In genomic region chr1:186271032-186271431, GRCh38 we compare ENCODE assay signal across 17 cellular contexts. TPM values are rescaled to one million over a fixed set of nuclear protein-coding genes. Genes with fewer than 3 reads are reported as not detected.
DNase-seq lines count a peak whose midpoint lies in the region; ATAC-seq, FAIRE-seq and TF ChIP-seq lines count a peak whose summit lies in the region.
"Had no signal": no experiment of that assay in that cellular context is flagged by ENCODE, and none has a peak within 500 bp of the region (broad histone marks: within the 10 kb centered on the region; RNA-seq: fewer than 3 reads in every experiment).

No MANE protein-coding gene starts in this region.

- H2AFZ ChIP-seq in K562 (ENCODE audit: low read depth, low read length), result no peak overlapping the region

- FAIRE-seq in A549 (lab: Jason Lieb, UNC) (no peak), D721Med (lab: Jason Lieb, UNC) (peak; percentile 68), K562 (lab: Jason Lieb, UNC) (no peak)
- FAIRE-seq: GM12891, GM19239 had no signal

- no peaks in the 10 kb centered on the region for H3K4me1 ChIP-seq in A549
- H3K4me1 ChIP-seq in K562 (replicated peaks in 1 of 2; ENCODE audit: control insufficient read depth in 2 of 2, insufficient read depth in 2 of 2, low read length in 2 of 2), result no peaks in the 10 kb centered on the region
- H3K4me1 ChIP-seq: BE2C, BLaER1 had no signal

- POLR2A ChIA-PET in A549 (lab: Yijun Ruan, JAX), result no interaction called here
- POLR2A ChIA-PET in K562 (lab: Yijun Ruan, JAX), result no interaction called here

- TF ChIP-seq POLR2A in A549 (IDR thresholded peaks at IDR 0.05; ENCODE audit: low read length) (no peak), K562 (conservative IDR thresholded peaks at IDR 0.05) (no peak)

- H3K27me3 ChIP-seq in K562 (ENCODE audit: control insufficient read depth in 2 of 2, insufficient read depth in 2 of 2, low read length in 2 of 2) (no peaks in the 10 kb centered on the region), dorsolateral prefrontal cortex (peaks cover 0 to 3% (median 0%) of the 10 kb centered on the region in 45 donors)
- H3K27me3 ChIP-seq: BE2C, BLaER1 had no signal

- no peaks in the 10 kb centered on the region for H4K20me1 ChIP-seq in K562 (replicated peaks; ENCODE audit: control insufficient read depth, insufficient read depth, low read length)
- H4K20me1 ChIP-seq: BLaER1 had no signal

- CTCF ChIA-PET in A549 (lab: Yijun Ruan, JAX) (interaction anchor here (1.3 kb wide), 1 partner anchor 31 kb away, joined by 3 read pairs; no protein-coding TSS in a partner anchor), K562 (lab: Yijun Ruan, JAX; ENCODE audit: low intra/inter-chr PET ratio) (no interaction called here)

- no peaks in the 10 kb centered on the region for H3K79me2 ChIP-seq in K562 (ENCODE audit: control insufficient read depth, insufficient read depth, low read length)

- H3K9ac ChIP-seq in K562 (ENCODE audit: insufficient read depth in 1 of 2, low read depth in 2 of 2, low read length in 2 of 2), result no peak overlapping the region
- H3K9ac ChIP-seq: BLaER1 had no signal

- H3K9me3 ChIP-seq in A549 (no peaks in the 10 kb centered on the region), K562 (replicated peaks; ENCODE audit: control insufficient read depth, insufficient read depth, low read depth, low read length) (no peaks in the 10 kb centered on the region)
- H3K9me3 ChIP-seq: BE2C, BLaER1 had no signal

- H3K9me1 ChIP-seq in K562 (ENCODE audit: control insufficient read depth, insufficient read depth, low read length), result no peaks in the 10 kb centered on the region

- H3K4me2 ChIP-seq in A549 (no peak overlapping the region), K562 (ENCODE audit: insufficient read depth, low read length) (no peak overlapping the region)
- H3K4me2 ChIP-seq: BLaER1 had no signal

- intact Hi-C loops in K562 (cut with micrococcal nuclease) (no loop called here), dorsolateral prefrontal cortex (cut with DNase I) (no loop called here)

- TF ChIP-seq RAD21 in A549 (conservative IDR thresholded peaks at IDR 0.05 in 1 of 2, IDR thresholded peaks at IDR 0.05 in 1 of 2) (no peak), K562 (CRISPR knock-in tag; conservative IDR thresholded peaks at IDR 0.05 in 1 of 2, IDR thresholded peaks at IDR 0.05 in 1 of 2) (no peak)

- no peak for TF ChIP-seq CTCF in A549 (IDR thresholded peaks at IDR 0.05)
- no peak for TF ChIP-seq CTCF in D721Med (IDR thresholded peaks at IDR 0.05; ENCODE audit: insufficient read depth, missing control alignments)
- TF ChIP-seq CTCF in K562 (IDR thresholded peaks at IDR 0.05 in 2 of 3, conservative IDR thresholded peaks at IDR 0.05 in 1 of 3; ENCODE audit: insufficient read depth in 2 of 3, low read depth in 1 of 3, low read length in 3 of 3), result no peak
- no peak for TF ChIP-seq CTCF in dorsolateral prefrontal cortex (IDR thresholded peaks at IDR 0.05 in 54 of 56, conservative IDR thresholded peaks at IDR 0.05 in 2 of 56; ENCODE audit: low read depth in 1 of 56, partially characterized antibody in 56 of 56)

- in situ Hi-C loops in K562 (cut with MboI), result no loop called here

- TF ChIP-seq EP300 in A549 (IDR thresholded peaks at IDR 0.05) (no peak), K562 (IDR thresholded peaks at IDR 0.05; ENCODE audit: low read length) (no peak)

- no peaks in the 10 kb centered on the region for H3K36me3 ChIP-seq in K562 (ENCODE audit: control insufficient read depth, insufficient read depth, low read length)
- H3K36me3 ChIP-seq: BE2C, BLaER1 had no signal

- H3K27ac ChIP-seq in A549 (no peak overlapping the region), K562 (ENCODE audit: extremely low read depth, low read depth, low read length) (no peak overlapping the region), dorsolateral prefrontal cortex (no peak overlapping the region)
- H3K27ac ChIP-seq: BLaER1 had no signal

- WGBS in A549 (ENCODE audit: missing lambda C conversion rate), result 44% methylated on average over 6 of the region's 6 CpGs
- 4% methylated on average over 6 of the region's 6 CpGs for WGBS in K562 (ENCODE audit: insufficient coverage, low coverage, missing lambda C conversion rate)

- DNase-seq in A549 (ENCODE audit: low read depth in 1 of 2, low spot score in 1 of 2) (no peak), D721Med (ENCODE audit: insufficient read length, low spot score) (no peak), K562 (ENCODE audit: extremely low read depth in 1 of 4, low spot score in 3 of 4) (no peak), AG08395 (ENCODE audit: low spot score) (no peak), dorsolateral prefrontal cortex (no peak)
- DNase-seq: 8988T; BE2C; C1 segment of cervical spinal cord; CD4-positive, CD25-positive, alpha-beta regulatory T cell; CD8-positive, alpha-beta memory T cell; COR-L47; DMS79 treated with DMSO at 0.1 percent for 48 hours; GF-D8 had no signal

- H3K4me3 ChIP-seq in A549 (no peak overlapping the region), K562 (no peak overlapping the region), dorsolateral prefrontal cortex (no peak overlapping the region)
- H3K4me3 ChIP-seq: BLaER1 had no signal

- no TSS peak for BruUV-seq in K562 (replicated peaks; lab: Mats Ljungman, UMichigan)

- ATAC-seq in A549 (no peak), K562 (no peak)

TF ChIP-seq in A549, 52 proteins besides CTCF, POLR2A, EP300 and RAD21:
- peak; percentile 82 for TF ChIP-seq MAFK (IDR thresholded peaks at IDR 0.05; ENCODE audit: partially characterized antibody)
- no peak for TF ChIP-seq NPAS2 (CRISPR knock-in tag; IDR thresholded peaks at IDR 0.05; ENCODE audit: borderline replicate concordance)

TF ChIP-seq in K562, 482 proteins besides CTCF, POLR2A, EP300 and RAD21:
- TF ChIP-seq, protein P1, sequence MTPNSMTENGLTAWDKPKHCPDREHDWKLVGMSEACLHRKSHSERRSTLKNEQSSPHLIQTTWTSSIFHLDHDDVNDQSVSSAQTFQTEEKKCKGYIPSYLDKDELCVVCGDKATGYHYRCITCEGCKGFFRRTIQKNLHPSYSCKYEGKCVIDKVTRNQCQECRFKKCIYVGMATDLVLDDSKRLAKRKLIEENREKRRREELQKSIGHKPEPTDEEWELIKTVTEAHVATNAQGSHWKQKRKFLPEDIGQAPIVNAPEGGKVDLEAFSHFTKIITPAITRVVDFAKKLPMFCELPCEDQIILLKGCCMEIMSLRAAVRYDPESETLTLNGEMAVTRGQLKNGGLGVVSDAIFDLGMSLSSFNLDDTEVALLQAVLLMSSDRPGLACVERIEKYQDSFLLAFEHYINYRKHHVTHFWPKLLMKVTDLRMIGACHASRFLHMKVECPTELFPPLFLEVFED (CRISPR knock-in tag; conservative IDR thresholded peaks at IDR 0.05), result no peak
- TF ChIP-seq MAFG (tag; conservative IDR thresholded peaks at IDR 0.05) (peak; percentile 59), MAFF (IDR thresholded peaks at IDR 0.05; ENCODE audit: low read length) (peak; percentile 53), ZNF316 (IDR thresholded peaks at IDR 0.05) (peak; percentile 86), NFXL1 (CRISPR knock-in tag; IDR thresholded peaks at IDR 0.05) (no peak), ZNF146 (CRISPR knock-in tag; IDR thresholded peaks at IDR 0.05; ENCODE audit: unreplicated experiment) (peak; percentile 40), C11orf30 (IDR thresholded peaks at IDR 0.05; ENCODE audit: low read depth) (peak; percentile 72), MAFK (IDR thresholded peaks at IDR 0.05; ENCODE audit: low read length) (peak; percentile 45; the same call in 1 of the 2 replicates)
TF ChIP-seq in K562: peak in this region for 6.

RNA-seq across cellular contexts. Expression of gene PRG4, which starts 25.0 kb away (rescaled TPM):
- 0.72 and 1.5 TPM in 2 replicates for polyA plus RNA-seq in A549 (2011; rRNA removed)
- 0.03 TPM in 2 replicates for polyA plus RNA-seq in A549 (2012; cell fraction: cytosol; rRNA removed)
- polyA plus RNA-seq in A549 (2012; cell fraction: nucleus; rRNA removed), result 0.01 and 0.09 TPM in 2 replicates
- polyA plus RNA-seq in A549 (2017; fragmentation: RNase III; extraction: RNeasy Plus Mini Kit Qiagen cat#74134 plus additional on column Dnase treatment), result 0.09 to 0.26 TPM (median 0.26 TPM) in 3 replicates
- polyA minus RNA-seq in A549 (2011; rRNA and poly(A)+ RNA removed), result 0.24 and 0.29 TPM in 2 replicates
- not detected in 2 replicates for total RNA-seq in K562 (2011; cell fraction: chromatin; rRNA removed; ENCODE audit: low replicate concordance)
- total RNA-seq in K562 (2011; cell fraction: nucleolus; rRNA removed), result not detected in 2 replicates
- total RNA-seq in K562 (2011; cell fraction: nucleoplasm; rRNA removed), result not detected in 2 replicates
- not detected in 2 replicates for total RNA-seq in K562 (2014; rRNA removed)
- not detected in 2 replicates for total RNA-seq in K562 (2014; rRNA removed; fragmentation: Illumina TruSeq; extraction: Trizol)
- total RNA-seq in K562 (2015; rRNA removed; fragmentation: Illumina TruSeq; extraction: Trizol), result not detected in 2 replicates
- 0.07 TPM in 2 replicates for total RNA-seq in K562 (2021)
- 0.13 and 0.18 TPM in 2 replicates for polyA plus RNA-seq in K562 (2011; rRNA removed)
- polyA plus RNA-seq in K562 (2011; cell fraction: cytosol; rRNA removed), result not detected in 2 replicates
- polyA plus RNA-seq in K562 (2011; cell fraction: nucleus; rRNA removed), result 0.03 TPM in 2 replicates
- polyA plus RNA-seq in K562 (2012), result 0.05 TPM in 1 of 2 replicates, not detected in the other
- polyA plus RNA-seq in K562 (2014; fragmentation: Illumina TruSeq; extraction: Trizol), result not detected in 2 replicates
- polyA plus RNA-seq in K562 (2014; fragmentation: Nextera tagmentation; extraction: Ambion mirVana), result under 1 TPM; 0.04 to 0.06 TPM
- polyA plus RNA-seq in K562 (2014; rRNA removed), result 0.08 TPM in 1 of 2 replicates, not detected in the other
- polyA minus RNA-seq in K562 (2011; rRNA and poly(A)+ RNA removed), result not detected in 2 replicates
- not detected in 2 replicates for polyA minus RNA-seq in K562 (2011; cell fraction: cytosol; rRNA and poly(A)+ RNA removed)
- 0.11 TPM in 1 of 2 replicates, not detected in the other for polyA minus RNA-seq in K562 (2011; cell fraction: nucleus; rRNA and poly(A)+ RNA removed)
- total RNA-seq in dorsolateral prefrontal cortex, result 1 to 10 TPM in 2 of 120 experiments, under 1 TPM in 25, not detected in 93; 0.08 to 1.7 (median 0.27) TPM
- polyA plus RNA-seq: CD14-positive monocyte had no signal

Comparison
In these comparisons a context has a peak if more than half of its experiments do, and no peak if none do; other contexts are left out.
1. Of the 35 proteins assayed by ChIP-seq in both K562 and A549: peak only in K562: none; only in A549: none; in both: MAFK; in neither: 34.